29 cellular contexts compared by ENCODE assay signal in genomic region chr11:131203041-131203440, GRCh38.
"Had no signal": no experiment of that assay in that cellular context is flagged by ENCODE, and none has a peak within 500 bp of the region (broad histone marks: within the 10 kb centered on the region; RNA-seq: fewer than 3 reads in every experiment).

No MANE protein-coding gene starts in this region.

- H3K27ac Mint-ChIP-seq: naive thymus-derived CD8-positive, alpha-beta T cell; natural killer cell treated with Interleukin-12 subunit alpha and Interleukin-12 subunit beta and Interleukin-15 and Interleukin-18, amount 100 ng/mL, for 72 hours; nephron progenitor cell; neural progenitor cell; progenitor cell of endocrine pancreas; stimulated activated effector memory CD8-positive, alpha-beta T cell treated with anti-CD3 and anti-CD28 coated beads, Interleukin-12 subunit alpha, Interleukin-12 subunit beta, amount 100 ng/mL, for 72 hours; stimulated activated naive CD8-positive, alpha-beta T cell treated with anti-CD3 and anti-CD28 coated beads, Interleukin-15, Interleukin-2, amounts not matched to agents 100 ng/mL and 50 ng/mL, for 24 hours had no signal

- ATAC-seq: naive thymus-derived CD8-positive, alpha-beta T cell; natural killer cell treated with Interleukin-12 subunit alpha and Interleukin-12 subunit beta and Interleukin-15 and Interleukin-18, amount 100 ng/mL, for 72 hours; psoas muscle; right cardiac atrium; right lobe of liver; stimulated activated naive B cell treated with anti-CD40 and anti-IgM and Interleukin-4, amounts not matched to agents 10 μg/mL and 1 μg/mL and 100 μg/mL, for 72 hours had no signal

- H3K4me3 ChIP-seq: neural progenitor cell, ovary, psoas muscle, right lobe of liver, sigmoid colon, stomach, thoracic aorta, thyroid gland, tibial nerve, upper lobe of left lung, vagina had no signal

- H2AFZ ChIP-seq: neural progenitor cell, parathyroid adenoma had no signal

- H3K9ac ChIP-seq: neural progenitor cell, parathyroid adenoma had no signal

- H3K27me3 ChIP-seq: neural progenitor cell, ovary, right lobe of liver, sigmoid colon, thyroid gland, tibial nerve, upper lobe of left lung, vagina had no signal

- H3K36me3 ChIP-seq: neural progenitor cell, ovary, right lobe of liver, sigmoid colon, stomach, thoracic aorta, thyroid gland, tibial nerve, upper lobe of left lung, vagina had no signal

- DNase-seq: naive thymus-derived CD8-positive, alpha-beta T cell; nephron progenitor cell; occipital lobe; ovary; posterior cingulate gyrus; psoas muscle; right cardiac atrium; right lobe of liver; sigmoid colon; small intestine; stimulated activated CD4-positive, alpha-beta T cell treated with anti-CD3 and anti-CD28 coated beads, Interleukin-15, amount 100 ng/mL, for 24 hours; stimulated activated CD4-positive, alpha-beta T cell treated with anti-CD3 and anti-CD28 coated beads, Interleukin-2, amount 100 ng/mL, for 24 hours; stimulated activated CD4-positive, alpha-beta T cell treated with anti-CD3 and anti-CD28 coated beads, Interleukin-2, amount 100 ng/mL, for 48 hours; stimulated activated CD4-positive, alpha-beta T cell treated with anti-CD3 and anti-CD28 coated beads, Interleukin-4, amount 100 ng/mL, for 24 hours; stimulated activated naive B cell treated with anti-CD40 and anti-IgM and Interleukin-4, amounts not matched to agents 10 μg/mL and 1 μg/mL and 100 μg/mL, for 72 hours; stimulated activated naive CD4-positive, alpha-beta T cell treated with Interleukin-2 at 50 U/mL for 16 hours; stomach; thyroid gland; trophoblast cell had no signal

- H3K79me2 ChIP-seq: parathyroid adenoma had no signal

- H3K9me3 ChIP-seq: ovary, psoas muscle, right lobe of liver, sigmoid colon, stomach, thoracic aorta, thyroid gland, tibial nerve, upper lobe of left lung, vagina had no signal

- H3K27ac ChIP-seq: neural progenitor cell, ovary, parathyroid adenoma, psoas muscle, right lobe of liver, sigmoid colon, stomach, thoracic aorta, thyroid gland, tibial nerve, upper lobe of left lung, vagina had no signal

- H3K4me3 Mint-ChIP-seq: naive thymus-derived CD8-positive, alpha-beta T cell; natural killer cell treated with Interleukin-12 subunit alpha and Interleukin-12 subunit beta and Interleukin-15 and Interleukin-18, amount 100 ng/mL, for 72 hours; nephron progenitor cell; neural progenitor cell; stimulated activated effector memory CD8-positive, alpha-beta T cell treated with anti-CD3 and anti-CD28 coated beads, Interleukin-12 subunit alpha, Interleukin-12 subunit beta, amount 100 ng/mL, for 72 hours; stimulated activated naive B cell treated with anti-CD40 and anti-IgM and Interleukin-4, amounts not matched to agents 10 μg/mL and 1 μg/mL and 100 μg/mL, for 72 hours; stimulated activated naive CD8-positive, alpha-beta T cell treated with anti-CD3 and anti-CD28 coated beads, Interleukin-15, Interleukin-2, amounts not matched to agents 100 ng/mL and 50 ng/mL, for 24 hours had no signal

- H3K36me3 Mint-ChIP-seq: naive thymus-derived CD8-positive, alpha-beta T cell; natural killer cell treated with Interleukin-12 subunit alpha and Interleukin-12 subunit beta and Interleukin-15 and Interleukin-18, amount 100 ng/mL, for 72 hours; neural progenitor cell; stimulated activated effector memory CD8-positive, alpha-beta T cell treated with anti-CD3 and anti-CD28 coated beads, Interleukin-12 subunit alpha, Interleukin-12 subunit beta, amount 100 ng/mL, for 72 hours; stimulated activated naive B cell treated with anti-CD40 and anti-IgM and Interleukin-4, amounts not matched to agents 10 μg/mL and 1 μg/mL and 100 μg/mL, for 72 hours had no signal

- H3K4me2 ChIP-seq: neural progenitor cell had no signal

- H3K4me1 ChIP-seq: psoas muscle, right lobe of liver, stomach, tibial nerve, upper lobe of left lung, vagina had no signal

- H3K9me3 Mint-ChIP-seq: natural killer cell treated with Interleukin-12 subunit alpha and Interleukin-12 subunit beta and Interleukin-15 and Interleukin-18, amount 100 ng/mL, for 72 hours; nephron progenitor cell; stimulated activated effector memory CD8-positive, alpha-beta T cell treated with anti-CD3 and anti-CD28 coated beads, Interleukin-12 subunit alpha, Interleukin-12 subunit beta, amount 100 ng/mL, for 72 hours; stimulated activated naive B cell treated with anti-CD40 and anti-IgM and Interleukin-4, amounts not matched to agents 10 μg/mL and 1 μg/mL and 100 μg/mL, for 72 hours had no signal

- H3K4me1 Mint-ChIP-seq: naive thymus-derived CD8-positive, alpha-beta T cell; stimulated activated effector memory CD8-positive, alpha-beta T cell treated with anti-CD3 and anti-CD28 coated beads, Interleukin-12 subunit alpha, Interleukin-12 subunit beta, amount 100 ng/mL, for 72 hours; stimulated activated naive B cell treated with anti-CD40 and anti-IgM and Interleukin-4, amounts not matched to agents 10 μg/mL and 1 μg/mL and 100 μg/mL, for 72 hours had no signal
